16 cellular contexts compared by ENCODE assay signal in genomic region chr17:78675316-78675616, GRCh38.
"Had no signal": no experiment of that assay in that cellular context is flagged by ENCODE, and none has a peak within 500 bp of the region (broad histone marks: within the 10 kb centered on the region; RNA-seq: fewer than 3 reads in every experiment).

No MANE protein-coding gene starts in this region.

- H3K4me3 ChIP-seq: body of pancreas, colonic mucosa, left lung, mucosa of descending colon, upper lobe of left lung had no signal

- H3K27ac Mint-ChIP-seq: activated CD4-positive, alpha-beta T cell treated with anti-CD3 and anti-CD28 coated beads, Interleukin-2, amount 10 ng/mL, durations not matched to agents 7 days and 5 days; activated naive CD4-positive, alpha-beta T cell treated with anti-CD3 and anti-CD28 coated beads, Interleukin-2, amount 50 U/mL, for 24 hours; activated T-helper 2 cell treated with anti-CD3 and anti-CD28 coated beads, Interferon-gamma antibody, Interleukin-2, Interleukin-4, amounts not matched to agents 10 μg/mL and 5 μg/mL and 100 μg/mL, durations not matched to agents 14 hours and 24 hours and 36 hours; stimulated activated naive CD8-positive, alpha-beta T cell treated with anti-CD3 and anti-CD28 coated beads, Interleukin-15, Interleukin-2, amounts not matched to agents 100 ng/mL and 50 ng/mL, for 24 hours had no signal

- H3K4me1 Mint-ChIP-seq: activated CD4-positive, alpha-beta T cell treated with anti-CD3 and anti-CD28 coated beads, Interleukin-2, amount 10 ng/mL, durations not matched to agents 7 days and 5 days; activated naive CD4-positive, alpha-beta T cell treated with anti-CD3 and anti-CD28 coated beads, Interleukin-2, amount 50 U/mL, for 24 hours had no signal

- H3K27me3 Mint-ChIP-seq: activated CD4-positive, alpha-beta T cell treated with anti-CD3 and anti-CD28 coated beads, Interleukin-2, amount 10 ng/mL, durations not matched to agents 7 days and 5 days; activated naive CD4-positive, alpha-beta T cell treated with anti-CD3 and anti-CD28 coated beads, Interleukin-2, amount 50 U/mL, for 24 hours; naive thymus-derived CD8-positive, alpha-beta T cell; stimulated activated naive CD8-positive, alpha-beta T cell treated with anti-CD3 and anti-CD28 coated beads, Interleukin-15, Interleukin-2, amounts not matched to agents 100 ng/mL and 50 ng/mL, for 24 hours had no signal

- DNase-seq: activated CD4-positive, alpha-beta T cell treated with anti-CD3 and anti-CD28 coated beads, Interleukin-2, amount 10 ng/mL, durations not matched to agents 7 days and 5 days; colonic mucosa; foreskin fibroblast; hippocampal formation; kidney; mucosa of descending colon; naive thymus-derived CD8-positive, alpha-beta T cell; stimulated activated CD4-positive, alpha-beta T cell treated with anti-CD3 and anti-CD28 coated beads, Interleukin-15, amount 100 ng/mL, for 24 hours; stimulated activated CD4-positive, alpha-beta T cell treated with anti-CD3 and anti-CD28 coated beads, Interleukin-4, amount 100 ng/mL, for 1 hour had no signal

- H3K4me1 ChIP-seq: colonic mucosa, left lung, upper lobe of left lung had no signal

- H3K9me3 ChIP-seq: body of pancreas, colonic mucosa, left lung, mucosa of descending colon, neutrophil, upper lobe of left lung had no signal

- H3K27ac ChIP-seq: body of pancreas, colonic mucosa, left lung, neutrophil, upper lobe of left lung had no signal

- H3K4me3 Mint-ChIP-seq: activated CD4-positive, alpha-beta T cell treated with anti-CD3 and anti-CD28 coated beads, Interleukin-2, amount 10 ng/mL, durations not matched to agents 7 days and 5 days; activated naive CD4-positive, alpha-beta T cell treated with anti-CD3 and anti-CD28 coated beads, Interleukin-2, amount 50 U/mL, for 24 hours; stimulated activated naive CD8-positive, alpha-beta T cell treated with anti-CD3 and anti-CD28 coated beads, Interleukin-15, Interleukin-2, amounts not matched to agents 100 ng/mL and 50 ng/mL, for 24 hours had no signal

- H3K27me3 ChIP-seq: body of pancreas, colonic mucosa, left lung, neutrophil, upper lobe of left lung had no signal

- H3K9me3 Mint-ChIP-seq: activated CD4-positive, alpha-beta T cell treated with anti-CD3 and anti-CD28 coated beads, Interleukin-2, amount 10 ng/mL, durations not matched to agents 7 days and 5 days; activated naive CD4-positive, alpha-beta T cell treated with anti-CD3 and anti-CD28 coated beads, Interleukin-2, amount 50 U/mL, for 24 hours; activated T-helper 2 cell treated with anti-CD3 and anti-CD28 coated beads, Interferon-gamma antibody, Interleukin-2, Interleukin-4, amounts not matched to agents 10 μg/mL and 5 μg/mL and 100 μg/mL, durations not matched to agents 14 hours and 24 hours and 36 hours; naive thymus-derived CD8-positive, alpha-beta T cell; stimulated activated naive CD8-positive, alpha-beta T cell treated with anti-CD3 and anti-CD28 coated beads, Interleukin-15, Interleukin-2, amounts not matched to agents 100 ng/mL and 50 ng/mL, for 24 hours had no signal
